10 cellular contexts compared by ENCODE assay signal in genomic region chr11:62921573-62922188, GRCh38. TPM values are rescaled to one million over a fixed set of nuclear protein-coding genes. Genes with fewer than 3 reads are reported as not detected.
A peak's percentile ranks its signal among the peaks of the same experiment; 100 is the strongest.
DNase-seq lines count a peak whose midpoint lies in the region; ATAC-seq, FAIRE-seq and TF ChIP-seq lines count a peak whose summit lies in the region.
"Had no signal": no experiment of that assay in that cellular context is flagged by ENCODE, and none has a peak within 500 bp of the region (broad histone marks: within the 10 kb centered on the region; RNA-seq: fewer than 3 reads in every experiment).

No MANE protein-coding gene starts in this region.

- H3K9me3 Mint-ChIP-seq in endodermal cell: no peaks in the 10 kb centered on the region
- H3K9me3 Mint-ChIP-seq: activated B cell treated with CpG ODN at 0.5 μM for 24 hours had no signal

- H3K27me3 ChIP-seq in endodermal cell (ENCODE audit: control insufficient read depth, insufficient read depth, low read length, poor library complexity, severe bottlenecking) (peaks cover 49% of the 10 kb centered on the region), rectal smooth muscle tissue (ENCODE audit: control insufficient read depth, insufficient read depth, low read length) (peaks cover 38% of the 10 kb centered on the region)

- TF ChIP-seq POLR2A in GM12892 (IDR thresholded peaks at IDR 0.05; ENCODE audit: low read depth, low read length): no peak

- FAIRE-seq in GM12892 (lab: Jason Lieb, UNC): peak; percentile 46

- DNase-seq in GM12892 (ENCODE audit: insufficient read length) (no peak), NCI-H345 (lab: John Stamatoyannopoulos, UW) (peak; percentile 55), endodermal cell (peak; percentile 55)
- DNase-seq: activated B cell treated with CpG ODN at 0.5 μM for 24 hours, heart right ventricle had no signal

- no peak overlapping the region for H3K4me3 Mint-ChIP-seq in endodermal cell

- no peak overlapping the region for H3K4me3 ChIP-seq in endodermal cell (ENCODE audit: low read length)
- peak overlapping the region; percentile 19 for H3K4me3 ChIP-seq in rectal smooth muscle tissue (ENCODE audit: low read length)
- H3K4me3 ChIP-seq: heart right ventricle had no signal

- H3K27me3 Mint-ChIP-seq in endodermal cell (ENCODE audit: insufficient read depth): peaks cover 67% of the 10 kb centered on the region

- no peaks in the 10 kb centered on the region for H3K9me3 ChIP-seq in endodermal cell (ENCODE audit: control insufficient read depth, low read length)
- H3K9me3 ChIP-seq: heart right ventricle had no signal

- TF ChIP-seq CTCF in endodermal cell (conservative IDR thresholded peaks at IDR 0.05): no peak

- no peak overlapping the region for H3K27ac Mint-ChIP-seq in endodermal cell
- H3K27ac Mint-ChIP-seq: activated B cell treated with CpG ODN at 0.5 μM for 24 hours had no signal

- WGBS in endodermal cell (ENCODE audit: insufficient coverage in 1 of 2, insufficient read length in 1 of 2), 2 experiments: 84 to 96% methylated on average over 5 to 16 of the region's 19 CpGs

- no peak overlapping the region for H3K27ac ChIP-seq in endodermal cell (ENCODE audit: low read depth, low read length)
- H3K27ac ChIP-seq in rectal smooth muscle tissue (ENCODE audit: low read depth, low read length): no peak overlapping the region
- H3K27ac ChIP-seq: heart right ventricle had no signal

- H3K9ac ChIP-seq in endodermal cell (ENCODE audit: extremely low read depth, low read length, poor library complexity, severe bottlenecking) (no peak overlapping the region), rectal smooth muscle tissue (ENCODE audit: low read length) (no peak overlapping the region)

- no peak for ATAC-seq in GM18511 (IDR thresholded peaks at IDR 0.05; ENCODE audit: unreplicated experiment)
- no peak for ATAC-seq in GM21360 (IDR thresholded peaks at IDR 0.05; ENCODE audit: unreplicated experiment)
- no peak for ATAC-seq in HG03095 (IDR thresholded peaks at IDR 0.05; ENCODE audit: unreplicated experiment)

- H3K36me3 ChIP-seq in endodermal cell (ENCODE audit: control insufficient read depth, insufficient read depth, low read length) (no peaks in the 10 kb centered on the region), rectal smooth muscle tissue (ENCODE audit: control insufficient read depth, insufficient read depth, low read length) (no peaks in the 10 kb centered on the region)
- H3K36me3 ChIP-seq: heart right ventricle had no signal

- peaks cover 4% of the 10 kb centered on the region for H3K4me1 ChIP-seq in endodermal cell (ENCODE audit: control insufficient read depth, insufficient read depth, low read length)
- H3K4me1 ChIP-seq in rectal smooth muscle tissue (ENCODE audit: control insufficient read depth, insufficient read depth, low read length): peaks cover 7% of the 10 kb centered on the region

- peaks cover 12% of the 10 kb centered on the region for H3K4me1 Mint-ChIP-seq in endodermal cell

- no peaks in the 10 kb centered on the region for H3K36me3 Mint-ChIP-seq in endodermal cell (ENCODE audit: low read depth)

RNA-seq across cellular contexts. Expression of gene CHRM1, which starts 0.5 kb away (rescaled TPM):
- not detected for polyA plus RNA-seq in GM12892 (2012; ENCODE audit: missing spikeins)
- total RNA-seq in endodermal cell: not detected
- 0.07 TPM for polyA plus RNA-seq in endodermal cell (2013, experiment 1 of 2)
- polyA plus RNA-seq in endodermal cell (2013, experiment 2 of 2): 0.21 TPM
- total RNA-seq: activated B cell treated with CpG ODN at 0.5 μM for 24 hours, aorta, heart right ventricle had no signal
- polyA plus RNA-seq: aorta, heart right ventricle had no signal

RNA-seq across cellular contexts. Expression of gene SLC3A2, which starts 41.0 kb away (rescaled TPM):
- polyA plus RNA-seq in GM12892 (2012; ENCODE audit: missing spikeins): 90.4 TPM
- total RNA-seq in endodermal cell: 100 to 1,000 TPM; 438 to 488 TPM
- polyA plus RNA-seq in endodermal cell (2013, experiment 1 of 2): 216 TPM
- polyA plus RNA-seq in endodermal cell (2013, experiment 2 of 2): 179 TPM
